21 cellular contexts compared by ENCODE assay signal in the genomic region with DNA sequence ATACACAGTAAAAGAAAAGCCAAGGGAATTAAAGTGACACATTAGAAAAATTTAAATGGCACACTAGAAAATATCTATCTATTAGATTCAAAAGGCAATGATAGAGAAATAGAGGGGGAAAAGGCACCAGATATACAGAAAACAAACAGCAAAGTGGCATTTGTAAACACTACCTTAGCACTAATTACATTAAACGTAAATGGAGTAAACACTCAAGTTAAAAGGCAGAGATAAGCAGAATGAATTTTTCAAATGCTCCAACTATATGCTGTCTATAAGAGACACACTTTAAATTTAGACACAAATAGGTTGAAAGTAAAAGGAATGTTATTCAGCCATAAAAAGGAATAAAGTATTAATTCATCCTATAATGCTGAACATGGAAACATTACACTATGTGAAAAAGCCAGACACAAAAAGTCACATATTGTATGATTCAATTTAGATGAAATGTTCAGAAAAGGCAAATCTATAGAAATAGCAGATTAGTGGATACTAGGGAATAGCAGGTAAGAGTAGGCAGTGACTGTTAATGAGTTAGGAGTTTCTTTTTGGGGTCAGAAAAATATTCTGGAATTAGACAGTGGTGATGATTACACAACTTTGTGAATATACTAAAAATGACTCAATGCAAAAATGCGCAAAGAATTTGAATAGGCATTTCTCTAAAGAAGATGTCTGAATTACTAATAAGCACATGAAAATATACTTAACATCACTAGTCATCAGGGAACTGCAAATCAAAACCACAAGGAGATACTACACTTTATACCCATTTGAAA.
A peak's percentile ranks its signal among the peaks of the same experiment; 100 is the strongest.
DNase-seq lines count a peak whose midpoint lies in the region; ATAC-seq and TF ChIP-seq lines count a peak whose summit lies in the region.
"Had no signal": no experiment of that assay in that cellular context is flagged by ENCODE, and none has a peak within 500 bp of the region (broad histone marks: within the 10 kb centered on the region; RNA-seq: fewer than 3 reads in every experiment).

No MANE protein-coding gene starts in this region.

- in situ Hi-C loops in astrocyte of the cerebellum (cut with HindIII; ENCODE audit: low sequenced_read_pairs) = no loop called here

- ATAC-seq in GM18505 (IDR thresholded peaks at IDR 0.05; ENCODE audit: unreplicated experiment) = no peak
- ATAC-seq: T-helper 17 cell had no signal

- POLR2A ChIA-PET in HEK293 (lab: Yijun Ruan, JAX) = no interaction called here

- no peak overlapping the region for H3K27ac ChIP-seq in HEK293 (ENCODE audit: extremely low read depth, low read depth, low read length)
- H3K27ac ChIP-seq: epithelial cell of prostate, KMS-11, tibial artery, VCaP had no signal

- no peak for TF ChIP-seq POLR2A in GM18505 (IDR thresholded peaks at IDR 0.05; ENCODE audit: borderline replicate concordance, extremely low read depth, insufficient read depth, insufficient read length)

- H3K9me3 ChIP-seq in HEK293 (ENCODE audit: control insufficient read depth, insufficient read depth, low read depth, low read length) = no peaks in the 10 kb centered on the region

- DNase-seq in AG09309 (ENCODE audit: low read depth) (peak; percentile 52), astrocyte of the cerebellum (ENCODE audit: low read depth) (peak; percentile 12), fibroblast of peridontal ligament (ENCODE audit: extremely low read depth) (peak; percentile 76), head of caudate nucleus (no peak), activated T-cell treated with anti-CD3 and anti-CD28 coated beads for 4 hours (no peak), NCI-H187 (lab: John Stamatoyannopoulos, UW) (no peak)
- DNase-seq: ACHN; activated CD8-positive, alpha-beta memory T cell treated with anti-CD3 and anti-CD28 coated beads, Interleukin-2, amount 50 U/mL, for 4 hours; CD8-positive, alpha-beta memory T cell; DMS53; NCI-H1092; NCI-H2081; NCI-H446 treated with DMSO at 0.1 percent for 48 hours; stimulated activated naive CD4-positive, alpha-beta T cell treated with Interleukin-2 at 50 U/mL for 16 hours; T-helper 17 cell; tibial artery had no signal

- H3K4me3 ChIP-seq in AG09309 (ENCODE audit: control insufficient read depth, low read depth, low read length) (no peak overlapping the region), HEK293 (ENCODE audit: low read depth, low read length) (no peak overlapping the region), astrocyte of the cerebellum (ENCODE audit: low read depth, low read length) (no peak overlapping the region)
- H3K4me3 ChIP-seq: tibial artery had no signal

- intact Hi-C loops in head of caudate nucleus (cut with DNase I) = no loop called here

- CTCF ChIA-PET in HEK293 (lab: Yijun Ruan, JAX) = no interaction called here

- H3K4me1 ChIP-seq in HEK293 (ENCODE audit: control insufficient read depth, insufficient read depth, low read length) = no peaks in the 10 kb centered on the region
- H3K4me1 ChIP-seq: tibial artery had no signal

- peaks cover 27 to 44% of the 10 kb centered on the region in 2 experiments for H3K36me3 ChIP-seq in HEK293 (ENCODE audit: control insufficient read depth in 2 of 2, insufficient read depth in 1 of 2, low read length in 2 of 2)
- H3K36me3 ChIP-seq: tibial artery had no signal

- TF ChIP-seq CTCF in AG09309 (IDR thresholded peaks at IDR 0.05; ENCODE audit: control insufficient read depth, insufficient read depth, low read depth, low read length, missing control alignments) = no peak
- TF ChIP-seq CTCF in HEK293 (tag by site-specific recombination; IDR thresholded peaks at IDR 0.05) = no peak
- no peak for TF ChIP-seq CTCF in astrocyte of the cerebellum (IDR thresholded peaks at IDR 0.05; ENCODE audit: low read depth, low read length, missing control alignments)

TF ChIP-seq in HEK293, 187 proteins besides CTCF, POLR2A, EP300 and RAD21:
- TF ChIP-seq GLIS2 (tag by site-specific recombination; IDR thresholded peaks at IDR 0.05) = no peak
- TF ChIP-seq ZNF555 (tag by site-specific recombination; conservative IDR thresholded peaks at IDR 0.05) = peak; percentile 2; the same call in 1 of the 2 replicates
- TF ChIP-seq SETDB1 (IDR thresholded peaks at IDR 0.05; ENCODE audit: insufficient read length, low read length) = peak; percentile 96
- TF ChIP-seq ZNF221 (tag by site-specific recombination; IDR thresholded peaks at IDR 0.05; ENCODE audit: borderline replicate concordance) = no peak
- TF ChIP-seq, protein P1, sequence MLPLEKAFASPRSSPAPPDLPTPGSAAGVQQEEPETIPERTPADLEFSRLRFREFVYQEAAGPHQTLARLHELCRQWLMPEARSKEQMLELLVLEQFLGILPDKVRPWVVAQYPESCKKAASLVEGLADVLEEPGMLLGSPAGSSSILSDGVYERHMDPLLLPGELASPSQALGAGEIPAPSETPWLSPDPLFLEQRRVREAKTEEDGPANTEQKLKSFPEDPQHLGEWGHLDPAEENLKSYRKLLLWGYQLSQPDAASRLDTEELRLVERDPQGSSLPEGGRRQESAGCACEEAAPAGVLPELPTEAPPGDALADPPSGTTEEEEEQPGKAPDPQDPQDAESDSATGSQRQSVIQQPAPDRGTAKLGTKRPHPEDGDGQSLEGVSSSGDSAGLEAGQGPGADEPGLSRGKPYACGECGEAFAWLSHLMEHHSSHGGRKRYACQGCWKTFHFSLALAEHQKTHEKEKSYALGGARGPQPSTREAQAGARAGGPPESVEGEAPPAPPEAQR (tag by site-specific recombination; IDR thresholded peaks at IDR 0.05) = no peak
- TF ChIP-seq ZNF560 (tag by site-specific recombination; IDR thresholded peaks at IDR 0.05; ENCODE audit: borderline replicate concordance) = no peak

Comparison
In these comparisons a context has a peak if more than half of its experiments do, and no peak if none do; other contexts are left out.
1. DNase-seq: peak in AG09309 (single experiment), astrocyte of the cerebellum (single experiment) and fibroblast of peridontal ligament (single experiment); none in head of caudate nucleus (0 of 42), activated T-cell treated with anti-CD3 and anti-CD28 coated beads for 4 hours (single experiment) and NCI-H187 (0 of 2).